Comparison of ENCODE assay signal across 19 cellular contexts in genomic region chr12:104571328-104571727, GRCh38.
DNase-seq lines count a peak whose midpoint lies in the region; ATAC-seq and TF ChIP-seq lines count a peak whose summit lies in the region.
"Had no signal": no experiment of that assay in that cellular context is flagged by ENCODE, and none has a peak within 500 bp of the region (broad histone marks: within the 10 kb centered on the region; RNA-seq: fewer than 3 reads in every experiment).

No MANE protein-coding gene starts in this region.

- peak overlapping the region; percentile 49 for H3K4me3 Mint-ChIP-seq in memory B cell
- peak overlapping the region in 1 of 2 donors; percentile 2 for H3K4me3 Mint-ChIP-seq in stimulated activated naive CD8-positive, alpha-beta T cell treated with anti-CD3 and anti-CD28 coated beads, Interleukin-15, amount 100 ng/mL, for 72 hours

- in situ Hi-C loops in ACHN (cut with HindIII; ENCODE audit: low pct_ligation_motif_present, low pct_unique_long_range_greater_than_20kb, low sequenced_read_pairs): no loop called here

- peaks cover 2% of the 10 kb centered on the region for H3K9me3 Mint-ChIP-seq in memory B cell
- no peaks in the 10 kb centered on the region for H3K9me3 Mint-ChIP-seq in stimulated activated naive CD8-positive, alpha-beta T cell treated with anti-CD3 and anti-CD28 coated beads, Interleukin-15, amount 100 ng/mL, for 72 hours

- no peak overlapping the region for H3K27ac ChIP-seq in testis
- H3K27ac ChIP-seq: heart left ventricle, stomach, VCaP had no signal

- H3K4me3 ChIP-seq in GM06990 (replicated peaks; ENCODE audit: low read depth, low read length) (no peak overlapping the region), testis (no peak overlapping the region)
- H3K4me3 ChIP-seq: heart left ventricle, stomach had no signal

- peaks cover 7% of the 10 kb centered on the region for H3K36me3 Mint-ChIP-seq in memory B cell

- peaks cover 44% of the 10 kb centered on the region for H3K4me1 Mint-ChIP-seq in memory B cell
- H3K4me1 Mint-ChIP-seq in stimulated activated naive CD8-positive, alpha-beta T cell treated with anti-CD3 and anti-CD28 coated beads, Interleukin-15, amount 100 ng/mL, for 72 hours: peaks cover 48% of the 10 kb centered on the region

- no peaks in the 10 kb centered on the region for H3K27me3 Mint-ChIP-seq in memory B cell
- H3K27me3 Mint-ChIP-seq in stimulated activated naive CD8-positive, alpha-beta T cell treated with anti-CD3 and anti-CD28 coated beads, Interleukin-15, amount 100 ng/mL, for 72 hours: no peaks in the 10 kb centered on the region
- H3K27me3 Mint-ChIP-seq: CD4-positive, alpha-beta memory T cell had no signal

- DNase-seq in GM06990 (ENCODE audit: extremely low read depth, insufficient read length): peak; percentile 44
- peak; percentile 61 for DNase-seq in MV-4-11 (lab: John Stamatoyannopoulos, UW)
- DNase-seq in memory B cell (ENCODE audit: low spot score in 2 of 2): peak; percentile 30 to 43
- DNase-seq in stimulated activated naive CD8-positive, alpha-beta T cell treated with anti-CD3 and anti-CD28 coated beads, Interleukin-15, amount 100 ng/mL, for 72 hours: no peak
- no peak for DNase-seq in testis
- DNase-seq in C1 segment of cervical spinal cord (lab: John Stamatoyannopoulos, UW): no peak
- no peak for DNase-seq in ACHN
- DNase-seq: activated CD8-positive, alpha-beta memory T cell treated with anti-CD3 and anti-CD28 coated beads, Interleukin-2, amount 50 U/mL, for 48 hours; CD4-positive, alpha-beta memory T cell; cerebellar nuclear complex; GOT3; heart left ventricle; NCI-H1417; NCI-H526; right cardiac atrium; stomach had no signal

- H3K27me3 ChIP-seq in GM06990 (replicated peaks; ENCODE audit: control insufficient read depth, insufficient read depth, low read length): no peaks in the 10 kb centered on the region
- no peaks in the 10 kb centered on the region for H3K27me3 ChIP-seq in testis
- H3K27me3 ChIP-seq: heart left ventricle, stomach had no signal

- H3K4me1 ChIP-seq in testis: no peaks in the 10 kb centered on the region

- TF ChIP-seq POLR2A in testis (IDR thresholded peaks at IDR 0.05): no peak

- WGBS in testis, 2 donors: 81 to 84% methylated on average over 8 of the region's 8 CpGs

- ATAC-seq in GM21381 (IDR thresholded peaks at IDR 0.05; ENCODE audit: unreplicated experiment): peak; percentile 30
- peak; percentile 54 for ATAC-seq in memory B cell (ENCODE audit: low read depth)
- ATAC-seq in stimulated activated naive CD8-positive, alpha-beta T cell treated with anti-CD3 and anti-CD28 coated beads, Interleukin-15, amount 100 ng/mL, for 72 hours: no peak
- ATAC-seq: heart left ventricle, right cardiac atrium, Right ventricle myocardium inferior had no signal

- peak overlapping the region; percentile 80 for H3K27ac Mint-ChIP-seq in memory B cell
- H3K27ac Mint-ChIP-seq in stimulated activated naive CD8-positive, alpha-beta T cell treated with anti-CD3 and anti-CD28 coated beads, Interleukin-15, amount 100 ng/mL, for 72 hours: no peak overlapping the region

- intact Hi-C loops in testis (cut with DNase I; ENCODE audit: low total_unique reads): no loop called here

- no peaks in the 10 kb centered on the region for H3K9me3 ChIP-seq in testis
- H3K9me3 ChIP-seq: heart left ventricle, stomach had no signal

- TF ChIP-seq CTCF in GM06990 (IDR thresholded peaks at IDR 0.05; ENCODE audit: insufficient read depth, low read length, poor library complexity, severe bottlenecking) (no peak), testis (IDR thresholded peaks at IDR 0.05) (no peak)

- H3K36me3 ChIP-seq in GM06990 (ENCODE audit: control insufficient read depth, insufficient read depth, low read length) (no peaks in the 10 kb centered on the region), testis (ENCODE audit: low read depth, missing control alignments) (no peaks in the 10 kb centered on the region)
- H3K36me3 ChIP-seq: heart left ventricle, stomach had no signal

Comparison
In these comparisons a context has a peak if more than half of its experiments do, and no peak if none do; other contexts are left out.
1. DNase-seq: peak in GM06990 (single experiment), MV-4-11 (single experiment) and memory B cell (2 of 2); none in stimulated activated naive CD8-positive, alpha-beta T cell treated with anti-CD3 and anti-CD28 coated beads, Interleukin-15, amount 100 ng/mL, for 72 hours (0 of 2), testis (single experiment), C1 segment of cervical spinal cord (0 of 14) and ACHN (single experiment).